12 cellular contexts compared by ENCODE assay signal in the genomic region with DNA sequence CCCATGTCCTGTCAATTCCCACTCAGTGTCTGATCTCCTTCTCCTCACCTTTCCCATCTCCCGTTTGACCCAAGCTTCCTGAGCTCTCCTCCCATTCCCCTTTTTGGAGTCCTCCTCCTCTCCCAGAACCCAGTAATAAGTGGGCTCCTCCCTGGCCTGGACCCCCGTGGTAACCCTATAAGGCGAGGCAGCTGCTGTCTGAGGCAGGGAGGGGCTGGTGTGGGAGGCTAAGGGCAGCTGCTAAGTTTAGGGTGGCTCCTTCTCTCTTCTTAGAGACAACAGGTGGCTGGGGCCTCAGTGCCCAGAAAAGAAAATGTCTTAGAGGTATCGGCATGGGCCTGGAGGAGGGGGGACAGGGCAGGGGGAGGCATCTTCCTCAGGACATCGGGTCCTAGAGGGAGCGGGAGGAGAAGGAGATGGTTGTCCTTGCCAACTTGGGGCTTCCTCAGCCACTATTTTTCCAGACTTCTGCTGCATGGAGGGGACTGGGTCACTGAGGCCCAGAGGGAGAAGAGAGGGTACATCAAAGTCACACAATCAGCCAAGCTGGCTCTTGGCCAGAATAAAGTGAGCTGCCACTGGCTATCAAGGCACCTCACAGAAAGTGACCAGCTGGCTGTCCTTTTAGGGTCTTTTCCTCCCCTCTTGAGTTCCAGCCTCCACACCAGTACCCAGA. TPM values are rescaled to one million over a fixed set of nuclear protein-coding genes. Genes with fewer than 3 reads are reported as not detected.
A peak's percentile ranks its signal among the peaks of the same experiment; 100 is the strongest.
DNase-seq lines count a peak whose midpoint lies in the region; ATAC-seq lines count a peak whose summit lies in the region.
"Had no signal": no experiment of that assay in that cellular context is flagged by ENCODE, and none has a peak within 500 bp of the region (broad histone marks: within the 10 kb centered on the region; RNA-seq: fewer than 3 reads in every experiment).

No MANE protein-coding gene starts in this region.

- ATAC-seq in central memory CD8-positive, alpha-beta T cell (replicated peaks; ENCODE audit: extremely low read depth, poor library complexity, severe bottlenecking), result no peak
- no peak for ATAC-seq in HG02763 (IDR thresholded peaks at IDR 0.05; ENCODE audit: unreplicated experiment)

- H3K18ac ChIP-seq in neuronal stem cell (ENCODE audit: low read length), result no peak overlapping the region

- peak overlapping the region; percentile 64 for H2BK12ac ChIP-seq in neuronal stem cell (ENCODE audit: low read length)

- H3K4me3 Mint-ChIP-seq in central memory CD8-positive, alpha-beta T cell, result peak overlapping the region; percentile 58

- H3K4ac ChIP-seq in neuronal stem cell (ENCODE audit: low read length), result no peak overlapping the region

- H2AFZ ChIP-seq in neuronal stem cell (ENCODE audit: low read length), result peak overlapping the region; percentile 7

- H3K4me3 ChIP-seq in neuronal stem cell (ENCODE audit: low read length in 2 of 2), result no peak overlapping the region

- peak overlapping the region; percentile 88 for H3K27ac Mint-ChIP-seq in central memory CD8-positive, alpha-beta T cell (ENCODE audit: low read depth)

- H2AK5ac ChIP-seq in neuronal stem cell (ENCODE audit: low read depth, low read length), result peak overlapping the region; percentile 93

- no peak overlapping the region for H2BK120ac ChIP-seq in neuronal stem cell (ENCODE audit: low read depth, low read length)

- H2BK15ac ChIP-seq in neuronal stem cell (ENCODE audit: low read length), result peak overlapping the region; percentile 94

- H3K4me1 Mint-ChIP-seq in central memory CD8-positive, alpha-beta T cell, result peaks cover 42% of the 10 kb centered on the region

- H3K23ac ChIP-seq in neuronal stem cell (ENCODE audit: low read depth, low read length, poor library complexity), result no peak overlapping the region

- H3K9me3 Mint-ChIP-seq in central memory CD8-positive, alpha-beta T cell, result no peaks in the 10 kb centered on the region

- H3K27me3 ChIP-seq in neuronal stem cell (ENCODE audit: control insufficient read depth in 3 of 3, insufficient read depth in 3 of 3, low read depth in 1 of 3, low read length in 3 of 3), result no peaks in the 10 kb centered on the region

- H3K9ac ChIP-seq in neuronal stem cell (ENCODE audit: low read depth, low read length, poor library complexity), result peak overlapping the region; percentile 36

- H3K4me2 ChIP-seq in neuronal stem cell (ENCODE audit: insufficient read depth, low read length, poor library complexity, severe bottlenecking), result no peak overlapping the region

- DNase-seq in DMS 273 (lab: John Stamatoyannopoulos, UW; ENCODE audit: unreplicated experiment) (peak; percentile 34), DMS 273 treated with DMSO at 0.1 percent for 48 hours (lab: John Stamatoyannopoulos, UW) (no peak), LHCN-M2 (ENCODE audit: low read depth) (peak; percentile 55), neuronal stem cell (ENCODE audit: low spot score) (no peak), NCI-H1417 (lab: John Stamatoyannopoulos, UW) (no peak), NCI-H748 (lab: John Stamatoyannopoulos, UW; ENCODE audit: unreplicated experiment) (no peak)
- no peak for DNase-seq in central memory CD8-positive, alpha-beta T cell (ENCODE audit: low spot score in 2 of 2)
- DNase-seq: 8988T had no signal

- no peak overlapping the region for H3K14ac ChIP-seq in neuronal stem cell (ENCODE audit: low read length)

- H3K36me3 ChIP-seq in neuronal stem cell (replicated peaks in 1 of 2; ENCODE audit: control insufficient read depth in 2 of 2, insufficient read depth in 2 of 2, low read length in 2 of 2), result peaks cover 0 to 4% of the 10 kb centered on the region in 2 donors
- H3K36me3 ChIP-seq: thoracic aorta had no signal

- no peaks in the 10 kb centered on the region for H3K9me3 ChIP-seq in neuronal stem cell (replicated peaks in 1 of 2; ENCODE audit: control insufficient read depth in 2 of 2, insufficient read depth in 1 of 2, low read depth in 1 of 2, low read length in 2 of 2)
- H3K9me3 ChIP-seq: thoracic aorta had no signal

- peak overlapping the region; percentile 84 for H2BK5ac ChIP-seq in neuronal stem cell (ENCODE audit: low read length)

- WGBS in neuronal stem cell (ENCODE audit: extremely low coverage in 2 of 2, insufficient read length in 2 of 2, insufficient replicate concordance in 1 of 2), 2 donors, result no CpG with 5 or more reads among the region's 6 CpGs

- H4K8ac ChIP-seq in neuronal stem cell (ENCODE audit: low read depth, low read length), result no peak overlapping the region

- H4K91ac ChIP-seq in neuronal stem cell (ENCODE audit: low read depth, low read length, poor library complexity), result no peak overlapping the region

- H3K27ac ChIP-seq in neuronal stem cell (replicated peaks; ENCODE audit: low read length), result no peak overlapping the region

- H3K4me1 ChIP-seq in neuronal stem cell (ENCODE audit: control insufficient read depth in 2 of 2, insufficient read depth in 1 of 2, low read depth in 1 of 2, low read length in 2 of 2), result peaks cover 26 to 32% of the 10 kb centered on the region in 2 donors

- H3K27me3 Mint-ChIP-seq in central memory CD8-positive, alpha-beta T cell, result no peaks in the 10 kb centered on the region

- H3K79me1 ChIP-seq in neuronal stem cell (ENCODE audit: low read depth, low read length), result peaks cover 10% of the 10 kb centered on the region

- H3K36me3 Mint-ChIP-seq in central memory CD8-positive, alpha-beta T cell (ENCODE audit: insufficient read depth), result peaks cover 11% of the 10 kb centered on the region

RNA-seq across cellular contexts. Expression of gene TBC1D10B, which starts 1.9 kb away (rescaled TPM):
- 41.8 and 43.9 TPM in 2 replicates for total RNA-seq in LHCN-M2 (2014; rRNA removed)
- 32.6 TPM for polyA plus RNA-seq in LHCN-M2 (2012)
- 18.4 TPM for polyA plus RNA-seq in neuronal stem cell (2013, experiment 1 of 2)
- 16.8 TPM for polyA plus RNA-seq in neuronal stem cell (2013, experiment 2 of 2)

RNA-seq across cellular contexts. Expression of gene MYL11, which starts 2.4 kb away (rescaled TPM):
- total RNA-seq in LHCN-M2 (2014; rRNA removed), result 7.2 TPM in 1 of 2 replicates, not detected in the other
- polyA plus RNA-seq in LHCN-M2 (2012), result 4.3 TPM
- 4.7 TPM for polyA plus RNA-seq in neuronal stem cell (2013, experiment 1 of 2)
- 4.6 TPM for polyA plus RNA-seq in neuronal stem cell (2013, experiment 2 of 2)
- total RNA-seq: fibroblast of villous mesenchyme, lung microvascular endothelial cell had no signal

RNA-seq across cellular contexts. Expression of gene SEPTIN1, which starts 10.2 kb away (rescaled TPM):
- total RNA-seq in LHCN-M2 (2014; rRNA removed), result 0.17 TPM in 1 of 2 replicates, not detected in the other
- 3.0 TPM for polyA plus RNA-seq in LHCN-M2 (2012)
- 3.9 TPM for polyA plus RNA-seq in neuronal stem cell (2013, experiment 1 of 2)
- polyA plus RNA-seq in neuronal stem cell (2013, experiment 2 of 2), result 3.4 TPM

RNA-seq across cellular contexts. Expression of gene CD2BP2, which starts 17.1 kb away (rescaled TPM):
- total RNA-seq in LHCN-M2 (2014; rRNA removed), result 65.6 and 67.6 TPM in 2 replicates
- polyA plus RNA-seq in LHCN-M2 (2012), result 83.6 TPM
- polyA plus RNA-seq in neuronal stem cell (2013, experiment 1 of 2), result 31.1 TPM
- polyA plus RNA-seq in neuronal stem cell (2013, experiment 2 of 2), result 30.6 TPM

RNA-seq across cellular contexts. Expression of gene ZNF48, which starts 23.0 kb away (rescaled TPM):
- 8.8 and 10.3 TPM in 2 replicates for total RNA-seq in LHCN-M2 (2014; rRNA removed)
- 5.5 TPM for polyA plus RNA-seq in LHCN-M2 (2012)
- 22.2 TPM for polyA plus RNA-seq in neuronal stem cell (2013, experiment 1 of 2)
- 21.3 TPM for polyA plus RNA-seq in neuronal stem cell (2013, experiment 2 of 2)

Comparison
In these comparisons a context has a peak if more than half of its experiments do, and no peak if none do; other contexts are left out.
1. DNase-seq: peak in DMS 273 (single experiment) and LHCN-M2 (single experiment); none in DMS 273 treated with DMSO at 0.1 percent for 48 hours (single experiment), central memory CD8-positive, alpha-beta T cell (0 of 2), neuronal stem cell (single experiment), NCI-H1417 (0 of 3) and NCI-H748 (single experiment).